1 cellular context compared by ENCODE assay signal in genomic region chr13:64075543-64076271, GRCh38.
A peak's percentile ranks its signal among the peaks of the same experiment; 100 is the strongest.
TF ChIP-seq lines count a peak whose summit lies in the region.

No MANE protein-coding gene starts in this region.

TF ChIP-seq in HepG2, 621 proteins besides CTCF, POLR2A, EP300 and RAD21 (continued from another document and continues in another):
- TF ChIP-seq, protein P1, sequence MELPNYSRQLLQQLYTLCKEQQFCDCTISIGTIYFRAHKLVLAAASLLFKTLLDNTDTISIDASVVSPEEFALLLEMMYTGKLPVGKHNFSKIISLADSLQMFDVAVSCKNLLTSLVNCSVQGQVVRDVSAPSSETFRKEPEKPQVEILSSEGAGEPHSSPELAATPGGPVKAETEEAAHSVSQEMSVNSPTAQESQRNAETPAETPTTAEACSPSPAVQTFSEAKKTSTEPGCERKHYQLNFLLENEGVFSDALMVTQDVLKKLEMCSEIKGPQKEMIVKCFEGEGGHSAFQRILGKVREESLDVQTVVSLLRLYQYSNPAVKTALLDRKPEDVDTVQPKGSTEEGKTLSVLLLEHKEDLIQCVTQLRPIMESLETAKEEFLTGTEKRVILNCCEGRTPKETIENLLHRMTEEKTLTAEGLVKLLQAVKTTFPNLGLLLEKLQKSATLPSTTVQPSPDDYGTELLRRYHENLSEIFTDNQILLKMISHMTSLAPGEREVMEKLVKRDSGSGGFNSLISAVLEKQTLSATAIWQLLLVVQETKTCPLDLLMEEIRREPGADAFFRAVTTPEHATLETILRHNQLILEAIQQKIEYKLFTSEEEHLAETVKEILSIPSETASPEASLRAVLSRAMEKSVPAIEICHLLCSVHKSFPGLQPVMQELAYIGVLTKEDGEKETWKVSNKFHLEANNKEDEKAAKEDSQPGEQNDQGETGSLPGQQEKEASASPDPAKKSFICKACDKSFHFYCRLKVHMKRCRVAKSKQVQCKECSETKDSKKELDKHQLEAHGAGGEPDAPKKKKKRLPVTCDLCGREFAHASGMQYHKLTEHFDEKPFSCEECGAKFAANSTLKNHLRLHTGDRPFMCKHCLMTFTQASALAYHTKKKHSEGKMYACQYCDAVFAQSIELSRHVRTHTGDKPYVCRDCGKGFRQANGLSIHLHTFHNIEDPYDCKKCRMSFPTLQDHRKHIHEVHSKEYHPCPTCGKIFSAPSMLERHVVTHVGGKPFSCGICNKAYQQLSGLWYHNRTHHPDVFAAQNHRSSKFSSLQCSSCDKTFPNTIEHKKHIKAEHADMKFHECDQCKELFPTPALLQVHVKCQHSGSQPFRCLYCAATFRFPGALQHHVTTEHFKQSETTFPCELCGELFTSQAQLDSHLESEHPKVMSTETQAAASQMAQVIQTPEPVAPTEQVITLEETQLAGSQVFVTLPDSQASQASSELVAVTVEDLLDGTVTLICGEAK (IDR thresholded peaks at IDR 0.05) = no peak
- TF ChIP-seq, protein P1 (CRISPR knock-in tag; IDR thresholded peaks at IDR 0.05) = peak; percentile 23; the same call in 1 of the 2 replicates
- TF ChIP-seq ZNF331 (CRISPR knock-in tag; IDR thresholded peaks at IDR 0.05) (peak; percentile 62), KLF12 (CRISPR knock-in tag; IDR thresholded peaks at IDR 0.05; ENCODE audit: borderline replicate concordance) (no peak), MLX (CRISPR knock-in tag; IDR thresholded peaks at IDR 0.05) (no peak), FOXC1 (CRISPR knock-in tag; IDR thresholded peaks at IDR 0.05; ENCODE audit: borderline replicate concordance) (peak; percentile 53; the same call in 1 of the 2 replicates), MATR3 (CRISPR knock-in tag; IDR thresholded peaks at IDR 0.05) (no peak), DR1 (CRISPR knock-in tag; IDR thresholded peaks at IDR 0.05) (peak; percentile 44; the same call in 1 of the 2 replicates), MLLT10 (CRISPR knock-in tag; IDR thresholded peaks at IDR 0.05) (no peak), ZNF83 (CRISPR knock-in tag; IDR thresholded peaks at IDR 0.05; ENCODE audit: borderline replicate concordance) (0 out of 2 replicates have a peak, but pooled peaks have one; percentile 54), GRHL1 (CRISPR knock-in tag; conservative IDR thresholded peaks at IDR 0.05) (no peak), GLMP (CRISPR knock-in tag; IDR thresholded peaks at IDR 0.05; ENCODE audit: borderline replicate concordance) (no peak), ZNF629 (CRISPR knock-in tag; conservative IDR thresholded peaks at IDR 0.05) (no peak), ZNF446 (CRISPR knock-in tag; IDR thresholded peaks at IDR 0.05) (no peak), ZSCAN20 (CRISPR knock-in tag; IDR thresholded peaks at IDR 0.05; ENCODE audit: borderline replicate concordance) (no peak), ATF7-NPFF (CRISPR knock-in tag; IDR thresholded peaks at IDR 0.05; ENCODE audit: low read depth) (no peak), ZNF740 (CRISPR knock-in tag; IDR thresholded peaks at IDR 0.05) (no peak), ZNF749 (CRISPR knock-in tag; IDR thresholded peaks at IDR 0.05; ENCODE audit: borderline replicate concordance) (no peak), GABPB1 (CRISPR knock-in tag; IDR thresholded peaks at IDR 0.05) (peak; percentile 95), KDM5A (IDR thresholded peaks at IDR 0.05; ENCODE audit: borderline replicate concordance, low read length) (peak; percentile 97), ZBTB7B (CRISPR knock-in tag; IDR thresholded peaks at IDR 0.05) (0 out of 2 replicates have a peak, but pooled peaks have one; percentile 33), DNMT3B (CRISPR knock-in tag; conservative IDR thresholded peaks at IDR 0.05) (0 out of 2 replicates have a peak, but pooled peaks have one; percentile 36), SALL1 (CRISPR knock-in tag; IDR thresholded peaks at IDR 0.05) (peak; percentile 75), ZNF343 (CRISPR knock-in tag; IDR thresholded peaks at IDR 0.05) (no peak), ZNF790 (CRISPR knock-in tag; IDR thresholded peaks at IDR 0.05; ENCODE audit: borderline replicate concordance) (no peak), ZFP90 (CRISPR knock-in tag; IDR thresholded peaks at IDR 0.05; ENCODE audit: borderline replicate concordance) (no peak), ZNF768 (CRISPR knock-in tag; IDR thresholded peaks at IDR 0.05) (peak; percentile 93), SOX5 (CRISPR knock-in tag; IDR thresholded peaks at IDR 0.05; ENCODE audit: borderline replicate concordance) (peak; percentile 32; the same call in 1 of the 2 replicates), ZNF33A (CRISPR knock-in tag; IDR thresholded peaks at IDR 0.05; ENCODE audit: borderline replicate concordance) (no peak), ZNF782 (CRISPR knock-in tag; IDR thresholded peaks at IDR 0.05; ENCODE audit: borderline replicate concordance) (no peak), ZNF644 (CRISPR knock-in tag; IDR thresholded peaks at IDR 0.05; ENCODE audit: low read depth) (no peak), ZNF672 (CRISPR knock-in tag; IDR thresholded peaks at IDR 0.05) (no peak), NFIB (CRISPR knock-in tag; IDR thresholded peaks at IDR 0.05; ENCODE audit: borderline replicate concordance) (no peak), ZNF619 (CRISPR knock-in tag; IDR thresholded peaks at IDR 0.05) (no peak)
- TF ChIP-seq, protein P2, sequence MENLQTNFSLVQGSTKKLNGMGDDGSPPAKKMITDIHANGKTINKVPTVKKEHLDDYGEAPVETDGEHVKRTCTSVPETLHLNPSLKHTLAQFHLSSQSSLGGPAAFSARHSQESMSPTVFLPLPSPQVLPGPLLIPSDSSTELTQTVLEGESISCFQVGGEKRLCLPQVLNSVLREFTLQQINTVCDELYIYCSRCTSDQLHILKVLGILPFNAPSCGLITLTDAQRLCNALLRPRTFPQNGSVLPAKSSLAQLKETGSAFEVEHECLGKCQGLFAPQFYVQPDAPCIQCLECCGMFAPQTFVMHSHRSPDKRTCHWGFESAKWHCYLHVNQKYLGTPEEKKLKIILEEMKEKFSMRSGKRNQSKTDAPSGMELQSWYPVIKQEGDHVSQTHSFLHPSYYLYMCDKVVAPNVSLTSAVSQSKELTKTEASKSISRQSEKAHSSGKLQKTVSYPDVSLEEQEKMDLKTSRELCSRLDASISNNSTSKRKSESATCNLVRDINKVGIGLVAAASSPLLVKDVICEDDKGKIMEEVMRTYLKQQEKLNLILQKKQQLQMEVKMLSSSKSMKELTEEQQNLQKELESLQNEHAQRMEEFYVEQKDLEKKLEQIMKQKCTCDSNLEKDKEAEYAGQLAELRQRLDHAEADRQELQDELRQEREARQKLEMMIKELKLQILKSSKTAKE (CRISPR knock-in tag; IDR thresholded peaks at IDR 0.05; ENCODE audit: borderline replicate concordance) = no peak
- TF ChIP-seq, protein P3, sequence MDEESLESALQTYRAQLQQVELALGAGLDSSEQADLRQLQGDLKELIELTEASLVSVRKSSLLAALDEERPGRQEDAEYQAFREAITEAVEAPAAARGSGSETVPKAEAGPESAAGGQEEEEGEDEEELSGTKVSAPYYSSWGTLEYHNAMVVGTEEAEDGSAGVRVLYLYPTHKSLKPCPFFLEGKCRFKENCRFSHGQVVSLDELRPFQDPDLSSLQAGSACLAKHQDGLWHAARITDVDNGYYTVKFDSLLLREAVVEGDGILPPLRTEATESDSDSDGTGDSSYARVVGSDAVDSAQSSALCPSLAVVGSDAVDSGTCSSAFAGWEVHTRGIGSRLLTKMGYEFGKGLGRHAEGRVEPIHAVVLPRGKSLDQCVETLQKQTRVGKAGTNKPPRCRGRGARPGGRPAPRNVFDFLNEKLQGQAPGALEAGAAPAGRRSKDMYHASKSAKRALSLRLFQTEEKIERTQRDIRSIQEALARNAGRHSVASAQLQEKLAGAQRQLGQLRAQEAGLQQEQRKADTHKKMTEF (CRISPR knock-in tag; IDR thresholded peaks at IDR 0.05) = peak; percentile 61; the same call in 1 of the 2 replicates
- TF ChIP-seq, protein P4, sequence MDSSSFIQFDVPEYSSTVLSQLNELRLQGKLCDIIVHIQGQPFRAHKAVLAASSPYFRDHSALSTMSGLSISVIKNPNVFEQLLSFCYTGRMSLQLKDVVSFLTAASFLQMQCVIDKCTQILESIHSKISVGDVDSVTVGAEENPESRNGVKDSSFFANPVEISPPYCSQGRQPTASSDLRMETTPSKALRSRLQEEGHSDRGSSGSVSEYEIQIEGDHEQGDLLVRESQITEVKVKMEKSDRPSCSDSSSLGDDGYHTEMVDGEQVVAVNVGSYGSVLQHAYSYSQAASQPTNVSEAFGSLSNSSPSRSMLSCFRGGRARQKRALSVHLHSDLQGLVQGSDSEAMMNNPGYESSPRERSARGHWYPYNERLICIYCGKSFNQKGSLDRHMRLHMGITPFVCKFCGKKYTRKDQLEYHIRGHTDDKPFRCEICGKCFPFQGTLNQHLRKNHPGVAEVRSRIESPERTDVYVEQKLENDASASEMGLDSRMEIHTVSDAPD (CRISPR knock-in tag; IDR thresholded peaks at IDR 0.05) = no peak
